26 cellular contexts compared by ENCODE assay signal in genomic region chr5:66222455-66222854, GRCh38.
A peak's percentile ranks its signal among the peaks of the same experiment; 100 is the strongest.
DNase-seq lines count a peak whose midpoint lies in the region; ATAC-seq, FAIRE-seq and TF ChIP-seq lines count a peak whose summit lies in the region.
"Had no signal": no experiment of that assay in that cellular context is flagged by ENCODE, and none has a peak within 500 bp of the region (broad histone marks: within the 10 kb centered on the region; RNA-seq: fewer than 3 reads in every experiment).

No MANE protein-coding gene starts in this region.

- no peak overlapping the region for H2AK5ac ChIP-seq in H1 (ENCODE audit: low read depth, low read length)

- no peak for TF ChIP-seq RAD21 in H1 (IDR thresholded peaks at IDR 0.05 in 1 of 2, conservative IDR thresholded peaks at IDR 0.05 in 1 of 2; ENCODE audit: low read depth in 2 of 2, low read length in 2 of 2)

- H3K9ac ChIP-seq in H1 (replicated peaks in 1 of 4; ENCODE audit: extremely low read depth in 1 of 4, low read depth in 3 of 4, low read length in 3 of 4), result no peak overlapping the region

- H3K4ac ChIP-seq in H1 (replicated peaks; ENCODE audit: insufficient read length, low read depth, low read length), result no peak overlapping the region

- FAIRE-seq in H1 (lab: Jason Lieb, UNC) (no peak), urothelium cell line (lab: Jason Lieb, UNC) (no peak)
- FAIRE-seq: bronchial epithelial cell, kidney had no signal

- H3K4me3 Mint-ChIP-seq in activated CD8-positive, alpha-beta memory T cell treated with anti-CD3 and anti-CD28 coated beads, Interleukin-2, amount 10 ng/mL, durations not matched to agents 7 days and 5 days, result no peak overlapping the region
- H3K4me3 Mint-ChIP-seq: activated naive CD4-positive, alpha-beta T cell treated with anti-CD3 and anti-CD28 coated beads for 36 hours; activated T-cell treated with anti-CD3 and anti-CD28 coated beads, Interleukin-2, amount 50 U/mL, for 4 hours; CD8-positive, alpha-beta memory T cell had no signal

- no peak for TF ChIP-seq EP300 in H1 (IDR thresholded peaks at IDR 0.05; ENCODE audit: borderline replicate concordance in 1 of 2, low read depth in 2 of 2, low read length in 2 of 2)

- WGBS in H1 (ENCODE audit: extremely low coverage in 1 of 2, insufficient coverage in 1 of 2, insufficient read length in 1 of 2, insufficient replicate concordance in 2 of 2, low coverage in 1 of 2, low lambda C conversion rate in 2 of 2, missing lambda C conversion rate in 1 of 2), 2 experiments, result 89% methylated on average over 5 of the region's 5 CpGs; no CpG with 5 or more reads in 1 of the 2 experiments
- 75 to 83% methylated on average over 3 to 5 of the region's 5 CpGs for WGBS in lower leg skin, 2 donors

- H2BK12ac ChIP-seq in H1 (ENCODE audit: low read depth, low read length), result no peak overlapping the region

- no peak for TF ChIP-seq CTCF in H1 (IDR thresholded peaks at IDR 0.05; ENCODE audit: control extremely low read depth in 1 of 3, insufficient read depth in 1 of 3, low read depth in 1 of 3, low read length in 3 of 3)
- TF ChIP-seq CTCF in lower leg skin (IDR thresholded peaks at IDR 0.05), result no peak

- peaks cover 2% of the 10 kb centered on the region for H3K4me1 Mint-ChIP-seq in activated CD8-positive, alpha-beta memory T cell treated with anti-CD3 and anti-CD28 coated beads, Interleukin-2, amount 10 ng/mL, durations not matched to agents 7 days and 5 days
- H3K4me1 Mint-ChIP-seq: CD8-positive, alpha-beta memory T cell had no signal

- no peaks in the 10 kb centered on the region for H3K79me1 ChIP-seq in H1 (ENCODE audit: low read depth, low read length)

- H3K27ac Mint-ChIP-seq in activated CD8-positive, alpha-beta memory T cell treated with anti-CD3 and anti-CD28 coated beads, Interleukin-2, amount 10 ng/mL, durations not matched to agents 7 days and 5 days, result no peak overlapping the region
- H3K27ac Mint-ChIP-seq: activated naive CD4-positive, alpha-beta T cell treated with anti-CD3 and anti-CD28 coated beads for 36 hours; CD8-positive, alpha-beta memory T cell had no signal

- H3K9me3 ChIP-seq in H1 (ENCODE audit: insufficient read depth in 2 of 2, low read depth in 1 of 2, low read length in 1 of 2), result no peaks in the 10 kb centered on the region
- H3K9me3 ChIP-seq: HAP-1, thoracic aorta had no signal

- no peak overlapping the region for H3K56ac ChIP-seq in H1 (replicated peaks; ENCODE audit: insufficient read length, low read depth, low read length)

- H4K5ac ChIP-seq in H1 (ENCODE audit: insufficient read length, low read depth, low read length), result no peak overlapping the region

- no peak overlapping the region for H2BK120ac ChIP-seq in H1 (replicated peaks; ENCODE audit: low read depth, low read length)

- TF ChIP-seq POLR2A in H1 (IDR thresholded peaks at IDR 0.05; ENCODE audit: control extremely low read depth in 1 of 2, low read depth in 2 of 2, low read length in 2 of 2), result no peak
- TF ChIP-seq POLR2A in lower leg skin (IDR thresholded peaks at IDR 0.05), result no peak

- no peak overlapping the region for H3K23ac ChIP-seq in H1 (ENCODE audit: insufficient read length)

- CTCF ChIA-PET in activated CD8-positive, alpha-beta memory T cell treated with anti-CD3 and anti-CD28 coated beads, Interleukin-2, amount 10 ng/mL, durations not matched to agents 7 days and 5 days (lab: Charles Lee), result no interaction called here
- CTCF ChIA-PET in H1 (lab: Charles Lee; ENCODE audit: partially characterized antibody), result interaction anchor here (0.6 kb wide), 1 partner anchor 19 kb away, joined by 3 read pairs; no protein-coding TSS in a partner anchor

- H3K9me3 Mint-ChIP-seq in activated CD8-positive, alpha-beta memory T cell treated with anti-CD3 and anti-CD28 coated beads, Interleukin-2, amount 10 ng/mL, durations not matched to agents 7 days and 5 days (ENCODE audit: low read depth), result no peaks in the 10 kb centered on the region
- H3K9me3 Mint-ChIP-seq: activated naive CD4-positive, alpha-beta T cell treated with anti-CD3 and anti-CD28 coated beads for 36 hours had no signal

- H3K4me2 ChIP-seq in H1 (ENCODE audit: insufficient read depth in 1 of 2, low read depth in 2 of 2, low read length in 2 of 2), result no peak overlapping the region
- H3K4me2 ChIP-seq: smooth muscle cell had no signal

- POLR2A ChIA-PET in H1 (lab: Charles Lee; ENCODE audit: partially characterized antibody), result interaction anchor here (0.7 to 0.9 kb wide), 2 partner anchors 13 to 20 kb away, joined by 3 read pairs; no protein-coding TSS in a partner anchor

- no peak overlapping the region for H2BK5ac ChIP-seq in H1 (ENCODE audit: low read depth, low read length)

- no peak overlapping the region for H2BK20ac ChIP-seq in H1 (ENCODE audit: low read length)

- 0 out of 2 replicates have a peak overlapping the region, but pooled peaks have one; percentile 19 for H2AFZ ChIP-seq in H1 (ENCODE audit: low read length)

- H3K36me3 Mint-ChIP-seq in activated CD8-positive, alpha-beta memory T cell treated with anti-CD3 and anti-CD28 coated beads, Interleukin-2, amount 10 ng/mL, durations not matched to agents 7 days and 5 days, result no peaks in the 10 kb centered on the region

- no peak overlapping the region for H3K14ac ChIP-seq in H1 (ENCODE audit: insufficient read length)

- H4K8ac ChIP-seq in H1 (ENCODE audit: extremely low read depth, insufficient read depth, low read length), result no peak overlapping the region

- intact Hi-C loops in lower leg skin (cut with DNase I; ENCODE audit: low total_unique reads), result no loop called here

- no peaks in the 10 kb centered on the region; the same call in 1 of the 2 replicates for H3K23me2 ChIP-seq in H1 (ENCODE audit: low read depth, low read length)

- no peaks in the 10 kb centered on the region for H3K4me1 ChIP-seq in H1 (replicated peaks in 1 of 4; ENCODE audit: control insufficient read depth in 3 of 4, insufficient read depth in 4 of 4, low read length in 3 of 4)
- H3K4me1 ChIP-seq: HAP-1 had no signal

- H4K20me1 ChIP-seq in H1 (replicated peaks in 1 of 2; ENCODE audit: control insufficient read depth in 1 of 2, insufficient read depth in 2 of 2, low read length in 2 of 2), result no peaks in the 10 kb centered on the region

- no peak overlapping the region for H2BK15ac ChIP-seq in H1 (ENCODE audit: low read length)

- peak; percentile 50 for DNase-seq in activated CD8-positive, alpha-beta memory T cell treated with anti-CD3 and anti-CD28 coated beads, Interleukin-2, amount 10 ng/mL, durations not matched to agents 7 days and 5 days
- no peak for DNase-seq in activated CD8-positive, alpha-beta memory T cell treated with anti-CD3 and anti-CD28 coated beads, Interleukin-2, amount 50 U/mL, for 48 hours
- peak; percentile 65 for DNase-seq in Jurkat, Clone E6-1 (ENCODE audit: low read depth, low spot score)
- DNase-seq in H1 (ENCODE audit: low read depth in 1 of 2, low spot score in 2 of 2) (no peak), lower leg skin (ENCODE audit: low spot score in 2 of 2) (no peak), LoVo (ENCODE audit: low spot score) (no peak), urothelium cell line (ENCODE audit: low spot score) (no peak)
- DNase-seq in activated naive CD4-positive, alpha-beta T cell (lab: John Stamatoyannopoulos, UW), result no peak
- DNase-seq: activated CD4-positive, CD25-positive, alpha-beta regulatory T cell treated with anti-CD3 and anti-CD28 coated beads, Interleukin-2, amount 50 U/mL, for 72 hours; activated naive CD4-positive, alpha-beta T cell treated with anti-CD3 and anti-CD28 coated beads for 36 hours; activated T-cell treated with anti-CD3 and anti-CD28 coated beads, Interleukin-2, amount 50 U/mL, for 4 hours; amniotic stem cell; CD8-positive, alpha-beta memory T cell; cortex of kidney; kidney; mammary epithelial cell; NCI-H1436; NCI-H524 treated with DMSO at 0.1 percent for 48 hours; stimulated activated CD4-positive, alpha-beta T cell treated with anti-CD3 and anti-CD28 coated beads, Interleukin-4, amount 100 ng/mL, for 1 hour; stimulated activated naive CD4-positive, alpha-beta T cell; T-helper 9 cell had no signal

- no peak overlapping the region for H3K4me3 ChIP-seq in Jurkat, Clone E6-1 (ENCODE audit: low read length)
- no peak overlapping the region for H3K4me3 ChIP-seq in H1 (ENCODE audit: extremely low read depth in 1 of 4, insufficient read depth in 2 of 4, low read depth in 3 of 4, low read length in 4 of 4)
- H3K4me3 ChIP-seq in lower leg skin (ENCODE audit: low read depth, poor library complexity, severe bottlenecking), result no peak overlapping the region
- H3K4me3 ChIP-seq: HAP-1, smooth muscle cell, thoracic aorta had no signal

- peaks cover 12% of the 10 kb centered on the region for H3K27me3 Mint-ChIP-seq in activated CD8-positive, alpha-beta memory T cell treated with anti-CD3 and anti-CD28 coated beads, Interleukin-2, amount 10 ng/mL, durations not matched to agents 7 days and 5 days
- H3K27me3 Mint-ChIP-seq: CD8-positive, alpha-beta memory T cell had no signal

- no peak overlapping the region for H3K27ac ChIP-seq in H1 (ENCODE audit: low read depth, low read length)
- H3K27ac ChIP-seq: thoracic aorta had no signal

- ATAC-seq in activated CD8-positive, alpha-beta memory T cell treated with anti-CD3 and anti-CD28 coated beads, Interleukin-2, amount 10 ng/mL, durations not matched to agents 7 days and 5 days, result no peak
- ATAC-seq: activated T-cell treated with anti-CD3 and anti-CD28 coated beads, Interleukin-2, amount 50 U/mL, for 4 hours; Right ventricle myocardium inferior had no signal

- H3K27me3 ChIP-seq in H1 (replicated peaks in 1 of 4; ENCODE audit: control insufficient read depth in 3 of 4, extremely low read depth in 1 of 4, insufficient read depth in 3 of 4, low read length in 3 of 4), result no peaks in the 10 kb centered on the region

- no peak overlapping the region for H3K18ac ChIP-seq in H1 (ENCODE audit: extremely low read depth, low read length)

- H4K91ac ChIP-seq in H1 (replicated peaks; ENCODE audit: insufficient read length, low read length), result no peak overlapping the region

- no peaks in the 10 kb centered on the region for H3K36me3 ChIP-seq in H1 (ENCODE audit: control insufficient read depth in 2 of 4, insufficient read depth in 4 of 4, low read length in 3 of 4)
- H3K36me3 ChIP-seq: HAP-1, thoracic aorta had no signal

- H3K79me2 ChIP-seq in H1 (ENCODE audit: control insufficient read depth in 1 of 2, insufficient read depth in 2 of 2, low read length in 2 of 2), result no peaks in the 10 kb centered on the region

TF ChIP-seq in H1, 55 proteins besides CTCF, POLR2A, EP300 and RAD21:
- TF ChIP-seq USF2 (IDR thresholded peaks at IDR 0.05; ENCODE audit: low read length), result no peak
- no peak for TF ChIP-seq CTBP2 (IDR thresholded peaks at IDR 0.05; ENCODE audit: borderline replicate concordance, insufficient read depth, insufficient read length, low read length)
- no peak for TF ChIP-seq SIX5 (IDR thresholded peaks at IDR 0.05; ENCODE audit: low read depth, low read length)

Comparison
In these comparisons a context has a peak if more than half of its experiments do, and no peak if none do; other contexts are left out.
1. DNase-seq: peak in activated CD8-positive, alpha-beta memory T cell treated with anti-CD3 and anti-CD28 coated beads, Interleukin-2, amount 10 ng/mL, durations not matched to agents 7 days and 5 days (single experiment) and Jurkat, Clone E6-1 (single experiment); none in activated CD8-positive, alpha-beta memory T cell treated with anti-CD3 and anti-CD28 coated beads, Interleukin-2, amount 50 U/mL, for 48 hours (single experiment), H1 (0 of 2), lower leg skin (0 of 2), LoVo (single experiment), activated naive CD4-positive, alpha-beta T cell (0 of 4) and urothelium cell line (single experiment).